ENCODE assay signal across 23 cellular contexts in the genomic region with DNA sequence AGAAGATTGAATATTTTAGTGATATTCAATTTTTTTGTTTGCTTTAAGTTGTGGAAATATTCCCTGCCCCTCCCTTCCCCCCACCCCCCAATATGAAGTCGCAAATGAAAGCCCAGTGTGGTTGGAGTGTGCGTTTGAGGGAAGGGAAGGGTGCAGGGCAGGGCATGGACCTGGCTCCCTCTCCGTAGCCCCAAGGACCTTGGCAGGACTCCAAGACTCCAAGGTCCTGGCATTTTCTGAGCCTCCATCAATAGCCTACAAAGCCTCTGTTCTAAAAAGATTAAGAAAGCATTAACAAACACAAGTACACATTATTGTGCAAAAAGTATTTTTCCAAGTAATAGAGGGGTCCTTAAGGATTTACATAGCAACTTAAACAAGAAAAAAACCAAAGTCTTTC.
"Had no signal": no experiment of that assay in that cellular context is flagged by ENCODE, and none has a peak within 500 bp of the region (broad histone marks: within the 10 kb centered on the region; RNA-seq: fewer than 3 reads in every experiment).

No MANE protein-coding gene starts in this region.

- H3K36me3 Mint-ChIP-seq: activated naive CD8-positive, alpha-beta T cell treated with anti-CD3 and anti-CD28 coated beads for 36 hours; natural killer cell treated with Interleukin-12 subunit alpha and Interleukin-12 subunit beta and Interleukin-15 and Interleukin-18, amount 100 ng/mL, for 72 hours had no signal

- H3K27ac ChIP-seq: dorsolateral prefrontal cortex, hepatocyte, lower lobe of right lung, neutrophil, pancreas, sigmoid colon, thyroid gland had no signal

- ATAC-seq: activated CD8-positive, alpha-beta T cell treated with anti-CD3 and anti-CD28 coated beads for 36 hours; activated T-helper 17 cell treated with anti-CD3 and anti-CD28 coated beads, Interleukin-2, amount 50 U/mL, for 72 hours; left cardiac atrium; lower lobe of right lung; natural killer cell treated with Interleukin-12 subunit alpha and Interleukin-12 subunit beta and Interleukin-15 and Interleukin-18, amount 100 ng/mL, for 72 hours had no signal

- H3K4me1 ChIP-seq: lower lobe of right lung, pancreas, sigmoid colon, thyroid gland had no signal

- H3K4me3 Mint-ChIP-seq: activated CD4-positive, alpha-beta T cell treated with anti-CD3 and anti-CD28 coated beads, Interleukin-2, amount 10 ng/mL, durations not matched to agents 24 days and 14 days; activated CD8-positive, alpha-beta T cell treated with anti-CD3 and anti-CD28 coated beads for 36 hours; activated naive CD8-positive, alpha-beta T cell treated with anti-CD3 and anti-CD28 coated beads for 36 hours; activated T-helper 17 cell treated with anti-CD3 and anti-CD28 coated beads, Interleukin-2, amount 50 U/mL, for 72 hours; natural killer cell treated with Interleukin-12 subunit alpha and Interleukin-12 subunit beta and Interleukin-15 and Interleukin-18, amount 100 ng/mL, for 72 hours had no signal

- H3K36me3 ChIP-seq: lower lobe of right lung, neutrophil, pancreas, sigmoid colon, thyroid gland had no signal

- DNase-seq: activated CD4-positive, alpha-beta T cell treated with anti-CD3 and anti-CD28 coated beads, Interleukin-2, amount 10 ng/mL, durations not matched to agents 24 days and 14 days; activated CD8-positive, alpha-beta T cell treated with anti-CD3 and anti-CD28 coated beads for 36 hours; activated naive CD4-positive, alpha-beta T cell; activated naive CD8-positive, alpha-beta T cell treated with anti-CD3 and anti-CD28 coated beads for 36 hours; activated T-cell treated with anti-CD3 and anti-CD28 coated beads, Interleukin-2, amount 50 U/mL, for 1 hour; amygdala; caudate nucleus; dorsolateral prefrontal cortex; left cardiac atrium; lower lobe of right lung; sigmoid colon; stimulated activated CD4-positive, alpha-beta T cell treated with anti-CD3 and anti-CD28 coated beads, Interleukin-12 subunit alpha, Interleukin-12 subunit beta, amount 100 ng/mL, for 4 hours; stimulated activated CD4-positive, alpha-beta T cell treated with anti-CD3 and anti-CD28 coated beads, Interleukin-1b, Interleukin-23, amount 100 ng/mL, for 48 hours; stimulated activated CD8-positive, alpha-beta memory T cell treated with anti-CD3 and anti-CD28 coated beads, Interleukin-4, amount 100 ng/mL, for 48 hours; stimulated activated naive CD4-positive, alpha-beta T cell; T-helper 9 cell; thyroid gland had no signal

- H3K9me3 Mint-ChIP-seq: activated CD4-positive, alpha-beta T cell treated with anti-CD3 and anti-CD28 coated beads, Interleukin-2, amount 10 ng/mL, durations not matched to agents 24 days and 14 days; activated CD8-positive, alpha-beta T cell treated with anti-CD3 and anti-CD28 coated beads for 36 hours; activated naive CD8-positive, alpha-beta T cell treated with anti-CD3 and anti-CD28 coated beads for 36 hours; activated T-helper 17 cell treated with anti-CD3 and anti-CD28 coated beads, Interleukin-2, amount 50 U/mL, for 72 hours; natural killer cell treated with Interleukin-12 subunit alpha and Interleukin-12 subunit beta and Interleukin-15 and Interleukin-18, amount 100 ng/mL, for 72 hours had no signal

- H3K4me1 Mint-ChIP-seq: activated CD4-positive, alpha-beta T cell treated with anti-CD3 and anti-CD28 coated beads, Interleukin-2, amount 10 ng/mL, durations not matched to agents 24 days and 14 days; activated naive CD8-positive, alpha-beta T cell treated with anti-CD3 and anti-CD28 coated beads for 36 hours; activated T-helper 17 cell treated with anti-CD3 and anti-CD28 coated beads, Interleukin-2, amount 50 U/mL, for 72 hours had no signal

- H3K27ac Mint-ChIP-seq: activated CD4-positive, alpha-beta T cell treated with anti-CD3 and anti-CD28 coated beads, Interleukin-2, amount 10 ng/mL, durations not matched to agents 24 days and 14 days; activated CD8-positive, alpha-beta T cell treated with anti-CD3 and anti-CD28 coated beads for 36 hours; activated naive CD8-positive, alpha-beta T cell treated with anti-CD3 and anti-CD28 coated beads for 36 hours; activated T-helper 17 cell treated with anti-CD3 and anti-CD28 coated beads, Interleukin-2, amount 50 U/mL, for 72 hours; natural killer cell treated with Interleukin-12 subunit alpha and Interleukin-12 subunit beta and Interleukin-15 and Interleukin-18, amount 100 ng/mL, for 72 hours had no signal

- H3K27me3 ChIP-seq: foreskin keratinocyte, pancreas, thyroid gland had no signal

- H3K9me3 ChIP-seq: lower lobe of right lung, neutrophil, pancreas, sigmoid colon, thyroid gland had no signal

- H3K4me3 ChIP-seq: dorsolateral prefrontal cortex, hepatocyte, lower lobe of right lung, pancreas, sigmoid colon, thyroid gland had no signal
